9 cellular contexts compared by ENCODE assay signal in genomic region chr5:177555228-177555627, GRCh38. TPM values are rescaled to one million over a fixed set of nuclear protein-coding genes. Genes with fewer than 3 reads are reported as not detected.
DNase-seq lines count a peak whose midpoint lies in the region; ATAC-seq and TF ChIP-seq lines count a peak whose summit lies in the region.
"Had no signal": no experiment of that assay in that cellular context is flagged by ENCODE, and none has a peak within 500 bp of the region (broad histone marks: within the 10 kb centered on the region; RNA-seq: fewer than 3 reads in every experiment).

No MANE protein-coding gene starts in this region.

- H3K4me2 ChIP-seq in mammary epithelial cell (ENCODE audit: insufficient read depth, low read depth, low read length) = peak overlapping the region; percentile 58

- intact Hi-C loops in CD4-positive, alpha-beta T cell (cut with DNase I, micrococcal nuclease) = loop anchor here in 1 of 2 experiments (2.0 to 5.0 kb wide), 4 partner anchors 36 to 1168 kb away; partner anchors contain the start of genes B4GALT7, DDX41, HIGD2A and NOP16
- intact Hi-C loops in mammary epithelial cell (cut with micrococcal nuclease) = no loop called here
- intact Hi-C loops in left colon (cut with DNase I, micrococcal nuclease) = no loop called here

- H3K4me3 Mint-ChIP-seq in CD4-positive, alpha-beta T cell = peak overlapping the region; percentile 96
- peak overlapping the region; percentile 86 to 92 (median 88) for H3K4me3 Mint-ChIP-seq in nephron

- BruUV-seq in mammary epithelial cell (replicated peaks; lab: Mats Ljungman, UMichigan) = no TSS peak

- WGBS in mammary epithelial cell (ENCODE audit: low coverage, missing lambda C conversion rate) = 95% methylated on average over 2 of the region's 2 CpGs

- POLR2A ChIA-PET in CD4-positive, alpha-beta T cell (lab: Charles Lee) = no interaction called here

- in situ Hi-C loops in mammary epithelial cell (cut with MboI; ENCODE audit: low sequenced_read_pairs in 2 of 2) = no loop called here

- H3K27ac ChIP-seq in CD4-positive, alpha-beta T cell (ENCODE audit: low read depth, low read length) = no peak overlapping the region
- no peak overlapping the region for H3K27ac ChIP-seq in mammary epithelial cell (ENCODE audit: insufficient read depth, low read depth, low read length)

- peak overlapping the region; percentile 77 for H3K4me3 ChIP-seq in LNCaP clone FGC (ENCODE audit: low read depth, low read length)
- H3K4me3 ChIP-seq in mammary epithelial cell (replicated peaks in 1 of 3; ENCODE audit: insufficient read depth in 1 of 3, low read depth in 2 of 3, low read length in 3 of 3) = peak overlapping the region in 1 of 3 experiments; percentile 80

- H2AFZ ChIP-seq in mammary epithelial cell (ENCODE audit: low read depth, low read length) = no peak overlapping the region

- no peaks in the 10 kb centered on the region for H3K27me3 ChIP-seq in CD4-positive, alpha-beta T cell (ENCODE audit: control insufficient read depth, insufficient read depth, low read length)
- H3K27me3 ChIP-seq in mammary epithelial cell (ENCODE audit: insufficient read depth, low read length) = no peaks in the 10 kb centered on the region
- H3K27me3 ChIP-seq: upper lobe of left lung had no signal

- H3K36me3 ChIP-seq in mammary epithelial cell (ENCODE audit: insufficient read depth, low read length) = no peaks in the 10 kb centered on the region

- H3K79me2 ChIP-seq in mammary epithelial cell (ENCODE audit: insufficient read depth, low read length) = peaks cover 41% of the 10 kb centered on the region

- no peaks in the 10 kb centered on the region for H3K9me3 ChIP-seq in CD4-positive, alpha-beta T cell (ENCODE audit: control insufficient read depth, low read length)
- no peaks in the 10 kb centered on the region for H3K9me3 ChIP-seq in mammary epithelial cell (replicated peaks; ENCODE audit: insufficient read depth, low read length)
- H3K9me3 ChIP-seq: upper lobe of left lung had no signal

- DNase-seq in CD4-positive, alpha-beta T cell = no peak
- DNase-seq in LNCaP clone FGC (ENCODE audit: low read depth) (no peak), mammary epithelial cell (no peak), left colon (no peak)
- DNase-seq: upper lobe of left lung had no signal

- TF ChIP-seq CTCF in CD4-positive, alpha-beta T cell (IDR thresholded peaks at IDR 0.05) = no peak
- TF ChIP-seq CTCF in LNCaP clone FGC (IDR thresholded peaks at IDR 0.05; ENCODE audit: control insufficient read depth, extremely low read depth, insufficient read depth) (no peak), mammary epithelial cell (conservative IDR thresholded peaks at IDR 0.05 in 1 of 2, IDR thresholded peaks at IDR 0.05 in 1 of 2; ENCODE audit: extremely low read depth in 1 of 2, insufficient read depth in 1 of 2, low read depth in 1 of 2, low read length in 2 of 2) (no peak), nephron (IDR thresholded peaks at IDR 0.05; ENCODE audit: unreplicated experiment in 3 of 3) (no peak)

- H4K20me1 ChIP-seq in mammary epithelial cell (ENCODE audit: insufficient read depth, low read length) = no peaks in the 10 kb centered on the region

- peaks cover 23% of the 10 kb centered on the region for H3K36me3 Mint-ChIP-seq in CD4-positive, alpha-beta T cell (ENCODE audit: low read depth)
- peaks cover 6% of the 10 kb centered on the region for H3K36me3 Mint-ChIP-seq in nephron (ENCODE audit: low read depth)

- H3K9me3 Mint-ChIP-seq in CD4-positive, alpha-beta T cell = no peaks in the 10 kb centered on the region
- no peaks in the 10 kb centered on the region for H3K9me3 Mint-ChIP-seq in nephron

- H3K27ac Mint-ChIP-seq in CD4-positive, alpha-beta T cell = peak overlapping the region; percentile 71
- H3K27ac Mint-ChIP-seq in nephron = peak overlapping the region; percentile 20 to 87 (median 82)

- dilution Hi-C loops in mammary epithelial cell (cut with HindIII; ENCODE audit: low sequenced_read_pairs) = no loop called here

- peaks cover 44% of the 10 kb centered on the region for H3K4me1 Mint-ChIP-seq in CD4-positive, alpha-beta T cell (ENCODE audit: low read depth)
- peaks cover 34% of the 10 kb centered on the region for H3K4me1 Mint-ChIP-seq in nephron

- ATAC-seq in CD4-positive, alpha-beta T cell (ENCODE audit: poor library complexity) = no peak
- ATAC-seq in HG02981 (IDR thresholded peaks at IDR 0.05; ENCODE audit: unreplicated experiment) = no peak
- ATAC-seq in GM19324 (IDR thresholded peaks at IDR 0.05; ENCODE audit: low FRiP score, unreplicated experiment) = no peak
- ATAC-seq in left colon = no peak
- no peak for ATAC-seq in HG02642 (IDR thresholded peaks at IDR 0.05; ENCODE audit: poor library complexity, unreplicated experiment)

- no peak overlapping the region for H3K9ac ChIP-seq in mammary epithelial cell (ENCODE audit: insufficient read depth, low read length)

- CTCF ChIA-PET in CD4-positive, alpha-beta T cell (lab: Charles Lee) = no interaction called here
- CTCF ChIA-PET in mammary epithelial cell (lab: Charles Lee; ENCODE audit: low non-redundant PET) = no interaction called here

- no peaks in the 10 kb centered on the region for H3K27me3 Mint-ChIP-seq in CD4-positive, alpha-beta T cell
- no peaks in the 10 kb centered on the region for H3K27me3 Mint-ChIP-seq in nephron (ENCODE audit: low read depth)

- H3K4me1 ChIP-seq in mammary epithelial cell (ENCODE audit: insufficient read depth, low read length) = peaks cover 15% of the 10 kb centered on the region

RNA-seq across cellular contexts. Expression of gene FAM193B, which starts 0.9 kb away (rescaled TPM):
- total RNA-seq in CD4-positive, alpha-beta T cell = 100 to 1,000 TPM; 150 to 155 TPM
- 10 to 100 TPM; 30.7 to 63.3 TPM for total RNA-seq in mammary epithelial cell
- polyA plus RNA-seq in mammary epithelial cell = 24.7 TPM
- 13.0 TPM for polyA minus RNA-seq in mammary epithelial cell
- 10 to 100 TPM; 52.1 to 56.1 TPM for total RNA-seq in left colon

RNA-seq across cellular contexts. Expression of gene TMED9, which starts 36.8 kb away (rescaled TPM):
- total RNA-seq in CD4-positive, alpha-beta T cell = 10 to 100 TPM; 42.7 to 47.8 TPM
- total RNA-seq in mammary epithelial cell = 100 to 1,000 TPM; 139 to 275 TPM
- 333 TPM for polyA plus RNA-seq in mammary epithelial cell
- 141 TPM for polyA minus RNA-seq in mammary epithelial cell
- 100 to 1,000 TPM; 160 to 204 TPM for total RNA-seq in left colon

RNA-seq across cellular contexts. Expression of gene DDX41, which starts 38.5 kb away (rescaled TPM):
- 10 to 100 TPM; 49.6 to 49.7 TPM for total RNA-seq in CD4-positive, alpha-beta T cell
- 10 to 100 TPM; 60.7 to 80.6 TPM for total RNA-seq in mammary epithelial cell
- 115 TPM for polyA plus RNA-seq in mammary epithelial cell
- 79.3 TPM for polyA minus RNA-seq in mammary epithelial cell
- 10 to 100 TPM; 74.3 to 79.9 TPM for total RNA-seq in left colon

RNA-seq across cellular contexts. Expression of gene B4GALT7, which starts 44.7 kb away (rescaled TPM):
- total RNA-seq in CD4-positive, alpha-beta T cell = 10 to 100 TPM; 31.1 to 33.8 TPM
- total RNA-seq in mammary epithelial cell (10 to 100 TPM; 33.1 to 38.8 TPM), left colon (10 to 100 TPM; 17.5 to 21.9 TPM)
- 27.9 TPM for polyA plus RNA-seq in mammary epithelial cell
- 9.5 TPM for polyA minus RNA-seq in mammary epithelial cell

RNA-seq across cellular contexts. Expression of gene DOK3, which starts 45.6 kb away (rescaled TPM):
- total RNA-seq in CD4-positive, alpha-beta T cell = 1 to 10 TPM; 1.3 to 1.4 TPM
- 1 to 10 TPM; 4.3 to 4.7 TPM for total RNA-seq in mammary epithelial cell
- 1.7 TPM for polyA plus RNA-seq in mammary epithelial cell
- polyA minus RNA-seq in mammary epithelial cell = 2.4 TPM
- 1 to 10 TPM; 4.1 to 8.9 TPM for total RNA-seq in left colon
